16 cellular contexts compared by ENCODE assay signal in the genomic region with DNA sequence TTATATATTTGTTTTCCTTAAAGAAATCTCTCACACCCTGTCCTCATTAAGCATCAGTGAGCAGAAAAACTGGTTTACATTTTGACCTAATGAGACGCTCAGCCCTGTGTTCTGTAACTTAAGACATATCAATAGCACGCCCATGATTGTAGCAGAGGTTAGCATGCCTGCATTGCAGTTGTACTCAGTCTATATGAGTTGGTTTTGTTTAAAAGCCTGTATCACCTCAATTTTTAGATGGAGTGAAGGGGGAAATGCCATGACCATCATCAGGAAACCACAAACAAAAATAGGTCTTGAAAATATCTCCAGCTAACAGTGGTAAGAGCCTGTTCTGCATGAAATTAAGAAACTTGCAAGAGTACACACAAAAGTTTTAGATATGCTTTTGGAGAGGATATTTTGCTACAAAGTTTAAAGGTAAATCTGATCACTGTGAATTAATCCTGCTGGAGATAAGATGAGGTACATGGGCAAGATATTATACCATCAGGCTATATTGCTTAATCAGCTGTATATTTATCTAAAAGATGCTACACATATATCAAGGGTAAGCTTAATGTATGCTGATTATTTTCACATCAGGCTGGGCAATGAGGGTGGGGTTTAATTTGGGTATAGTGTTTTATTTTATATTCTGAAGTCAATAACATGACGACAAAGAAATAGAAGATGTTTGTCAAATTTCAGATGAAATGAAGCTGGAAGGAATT. TPM values are rescaled to one million over a fixed set of nuclear protein-coding genes. Genes with fewer than 3 reads are reported as not detected.
A peak's percentile ranks its signal among the peaks of the same experiment; 100 is the strongest.
DNase-seq lines count a peak whose midpoint lies in the region; ATAC-seq and TF ChIP-seq lines count a peak whose summit lies in the region.
"Had no signal": no experiment of that assay in that cellular context is flagged by ENCODE, and none has a peak within 500 bp of the region (broad histone marks: within the 10 kb centered on the region; RNA-seq: fewer than 3 reads in every experiment).

No MANE protein-coding gene starts in this region.

- POLR2A ChIA-PET in activated CD4-positive, alpha-beta T cell treated with anti-CD3 and anti-CD28 coated beads, Interleukin-2, amount 10 ng/mL, durations not matched to agents 7 days and 5 days (lab: Charles Lee): no interaction called here
- POLR2A ChIA-PET in HEK293T (lab: Yijun Ruan, JAX): interaction anchor here (0.9 to 1.6 kb wide), 2 partner anchors 12 to 13 kb away, joined by 3 to 5 read pairs; a partner anchor contains a TSS

- DNase-seq in activated CD4-positive, alpha-beta T cell treated with anti-CD3 and anti-CD28 coated beads, Interleukin-2, amount 10 ng/mL, durations not matched to agents 7 days and 5 days: no peak
- DNase-seq in activated CD4-positive, alpha-beta T cell treated with anti-CD3 and anti-CD28 coated beads, Interleukin-2, amount 50 U/mL, for 1 hour: no peak
- DNase-seq in KG1 (lab: John Stamatoyannopoulos, UW) (peak; percentile 36), HEK293T (ENCODE audit: extremely low spot score) (no peak), SW 1271 (lab: John Stamatoyannopoulos, UW) (no peak)
- no peak for DNase-seq in T-helper 2 cell treated with Interferon-gamma antibody and Interleukin-4, amounts not matched to agents 5 μg/mL and 100 μg/mL, for 36 hours (ENCODE audit: low spot score)
- no peak for DNase-seq in natural killer cell treated with Interleukin-12 subunit alpha and Interleukin-12 subunit beta and Interleukin-15 and Interleukin-18, amount 100 ng/mL, for 72 hours (ENCODE audit: low spot score)
- DNase-seq: activated T-cell treated with anti-CD3 and anti-CD28 coated beads, Interleukin-2, amount 50 U/mL, for 48 hours; adrenal gland; COR-L47; effector CD4-positive, alpha-beta T cell; HCEC 1CT; kidney; mesendoderm had no signal

- H3K9me3 Mint-ChIP-seq in activated CD4-positive, alpha-beta T cell treated with anti-CD3 and anti-CD28 coated beads, Interleukin-2, amount 10 ng/mL, durations not matched to agents 7 days and 5 days: peaks cover 2% of the 10 kb centered on the region
- no peaks in the 10 kb centered on the region for H3K9me3 Mint-ChIP-seq in T-helper 2 cell treated with Interferon-gamma antibody and Interleukin-4, amounts not matched to agents 5 μg/mL and 100 μg/mL, for 36 hours
- H3K9me3 Mint-ChIP-seq in natural killer cell treated with Interleukin-12 subunit alpha and Interleukin-12 subunit beta and Interleukin-15 and Interleukin-18, amount 100 ng/mL, for 72 hours: no peaks in the 10 kb centered on the region

- H3K27me3 Mint-ChIP-seq in activated CD4-positive, alpha-beta T cell treated with anti-CD3 and anti-CD28 coated beads, Interleukin-2, amount 10 ng/mL, durations not matched to agents 7 days and 5 days: no peaks in the 10 kb centered on the region
- H3K27me3 Mint-ChIP-seq in T-helper 2 cell treated with Interferon-gamma antibody and Interleukin-4, amounts not matched to agents 5 μg/mL and 100 μg/mL, for 36 hours (ENCODE audit: low read depth): no peaks in the 10 kb centered on the region
- H3K27me3 Mint-ChIP-seq in natural killer cell treated with Interleukin-12 subunit alpha and Interleukin-12 subunit beta and Interleukin-15 and Interleukin-18, amount 100 ng/mL, for 72 hours: no peaks in the 10 kb centered on the region

- CTCF ChIA-PET in activated CD4-positive, alpha-beta T cell treated with anti-CD3 and anti-CD28 coated beads, Interleukin-2, amount 10 ng/mL, durations not matched to agents 7 days and 5 days (lab: Charles Lee): interaction anchor here (0.9 to 1.4 kb wide), 2 partner anchors 15 to 223 kb away, joined by 3 read pairs; no protein-coding TSS in a partner anchor
- CTCF ChIA-PET in HEK293T (lab: Yijun Ruan, JAX): no interaction called here

- peak overlapping the region; percentile 58 for H3K27ac Mint-ChIP-seq in activated CD4-positive, alpha-beta T cell treated with anti-CD3 and anti-CD28 coated beads, Interleukin-2, amount 10 ng/mL, durations not matched to agents 7 days and 5 days
- peak overlapping the region; percentile 57 for H3K27ac Mint-ChIP-seq in T-helper 2 cell treated with Interferon-gamma antibody and Interleukin-4, amounts not matched to agents 5 μg/mL and 100 μg/mL, for 36 hours
- H3K27ac Mint-ChIP-seq in natural killer cell treated with Interleukin-12 subunit alpha and Interleukin-12 subunit beta and Interleukin-15 and Interleukin-18, amount 100 ng/mL, for 72 hours: peak overlapping the region; percentile 6 to 72

- peaks cover 36% of the 10 kb centered on the region for H3K36me3 Mint-ChIP-seq in activated CD4-positive, alpha-beta T cell treated with anti-CD3 and anti-CD28 coated beads, Interleukin-2, amount 10 ng/mL, durations not matched to agents 7 days and 5 days (ENCODE audit: low read depth)
- peaks cover 4% of the 10 kb centered on the region for H3K36me3 Mint-ChIP-seq in T-helper 2 cell treated with Interferon-gamma antibody and Interleukin-4, amounts not matched to agents 5 μg/mL and 100 μg/mL, for 36 hours (ENCODE audit: low read depth)
- no peaks in the 10 kb centered on the region for H3K36me3 Mint-ChIP-seq in natural killer cell treated with Interleukin-12 subunit alpha and Interleukin-12 subunit beta and Interleukin-15 and Interleukin-18, amount 100 ng/mL, for 72 hours

- peak in 1 of 2 donors; percentile 24 for ATAC-seq in natural killer cell treated with Interleukin-12 subunit alpha and Interleukin-12 subunit beta and Interleukin-15 and Interleukin-18, amount 100 ng/mL, for 72 hours
- ATAC-seq in HG03571 (IDR thresholded peaks at IDR 0.05; ENCODE audit: unreplicated experiment): no peak
- ATAC-seq: activated CD4-positive, CD25-positive, alpha-beta regulatory T cell treated with anti-CD3 and anti-CD28 coated beads, Interleukin-2, amount 50 U/mL, for 24 hours had no signal

- peaks cover 12% of the 10 kb centered on the region for H3K4me1 Mint-ChIP-seq in activated CD4-positive, alpha-beta T cell treated with anti-CD3 and anti-CD28 coated beads, Interleukin-2, amount 10 ng/mL, durations not matched to agents 7 days and 5 days
- peaks cover 16% of the 10 kb centered on the region for H3K4me1 Mint-ChIP-seq in T-helper 2 cell treated with Interferon-gamma antibody and Interleukin-4, amounts not matched to agents 5 μg/mL and 100 μg/mL, for 36 hours (ENCODE audit: low read depth)
- H3K4me1 Mint-ChIP-seq in natural killer cell treated with Interleukin-12 subunit alpha and Interleukin-12 subunit beta and Interleukin-15 and Interleukin-18, amount 100 ng/mL, for 72 hours (ENCODE audit: low read depth in 2 of 2): peaks cover 12 to 18% of the 10 kb centered on the region in 2 donors

- H3K4me3 Mint-ChIP-seq in activated CD4-positive, alpha-beta T cell treated with anti-CD3 and anti-CD28 coated beads, Interleukin-2, amount 10 ng/mL, durations not matched to agents 7 days and 5 days: no peak overlapping the region
- H3K4me3 Mint-ChIP-seq in T-helper 2 cell treated with Interferon-gamma antibody and Interleukin-4, amounts not matched to agents 5 μg/mL and 100 μg/mL, for 36 hours: peak overlapping the region; percentile 31
- peak overlapping the region; percentile 30 for H3K4me3 Mint-ChIP-seq in natural killer cell treated with Interleukin-12 subunit alpha and Interleukin-12 subunit beta and Interleukin-15 and Interleukin-18, amount 100 ng/mL, for 72 hours

TF ChIP-seq in HEK293T, 16 proteins besides CTCF, POLR2A, EP300 and RAD21:
- no peak for TF ChIP-seq TARDBP (IDR thresholded peaks at IDR 0.05)
- no peak for TF ChIP-seq HDGF (IDR thresholded peaks at IDR 0.05; ENCODE audit: borderline replicate concordance)
- TF ChIP-seq L3MBTL2 (conservative IDR thresholded peaks at IDR 0.05): no peak
- no peak for TF ChIP-seq BHLHE40 (IDR thresholded peaks at IDR 0.05; ENCODE audit: borderline replicate concordance)
- no peak for TF ChIP-seq FOXM1 (IDR thresholded peaks at IDR 0.05; ENCODE audit: borderline replicate concordance)
- no peak for TF ChIP-seq ELF4 (IDR thresholded peaks at IDR 0.05)
- no peak for TF ChIP-seq SUZ12 (IDR thresholded peaks at IDR 0.05)
- TF ChIP-seq NFRKB (IDR thresholded peaks at IDR 0.05): no peak
- TF ChIP-seq FOXA1 (IDR thresholded peaks at IDR 0.05): no peak
- no peak for TF ChIP-seq CTBP1 (IDR thresholded peaks at IDR 0.05; ENCODE audit: borderline replicate concordance)
- TF ChIP-seq SP1 (IDR thresholded peaks at IDR 0.05): no peak
- no peak for TF ChIP-seq LEF1 (IDR thresholded peaks at IDR 0.05; ENCODE audit: borderline replicate concordance)
- TF ChIP-seq ZNF384 (IDR thresholded peaks at IDR 0.05): no peak

RNA-seq across cellular contexts. Expression of a gene that starts 13.1 kb away (rescaled TPM):
- total RNA-seq in activated CD4-positive, alpha-beta T cell treated with anti-CD3 and anti-CD28 coated beads, Interleukin-2, amount 10 ng/mL, durations not matched to agents 7 days and 5 days: 10 to 100 TPM; 16.2 to 17.9 TPM
- 10 to 100 TPM; 10.8 to 16.2 TPM for total RNA-seq in natural killer cell treated with Interleukin-12 subunit alpha and Interleukin-12 subunit beta and Interleukin-15 and Interleukin-18, amount 100 ng/mL, for 72 hours

RNA-seq across cellular contexts. Expression of a gene that starts 36.9 kb away (rescaled TPM):
- total RNA-seq in activated CD4-positive, alpha-beta T cell treated with anti-CD3 and anti-CD28 coated beads, Interleukin-2, amount 10 ng/mL, durations not matched to agents 7 days and 5 days: 10 to 100 TPM; 24.6 to 26.1 TPM
- total RNA-seq in natural killer cell treated with Interleukin-12 subunit alpha and Interleukin-12 subunit beta and Interleukin-15 and Interleukin-18, amount 100 ng/mL, for 72 hours: 10 to 100 TPM; 12.4 to 13.9 TPM
